Comparison of ENCODE assay signal across 9 cellular contexts in genomic region chr12:100404769-100405407, GRCh38. TPM values are rescaled to one million over a fixed set of nuclear protein-coding genes. Genes with fewer than 3 reads are reported as not detected.
DNase-seq lines count a peak whose midpoint lies in the region; ATAC-seq, FAIRE-seq and TF ChIP-seq lines count a peak whose summit lies in the region.
"Had no signal": no experiment of that assay in that cellular context is flagged by ENCODE, and none has a peak within 500 bp of the region (broad histone marks: within the 10 kb centered on the region; RNA-seq: fewer than 3 reads in every experiment).

No MANE protein-coding gene starts in this region.

- POLR2A ChIA-PET in activated CD4-positive, alpha-beta memory T cell treated with anti-CD3 and anti-CD28 coated beads for 36 hours (lab: Charles Lee) = interaction anchor here (0.6 kb wide), 1 partner anchor 209 kb away, joined by 3 read pairs; no protein-coding TSS in a partner anchor

- H2AFZ ChIP-seq in Loucy (ENCODE audit: low read length) (no peak overlapping the region), keratinocyte (ENCODE audit: control insufficient read depth, low read length) (no peak overlapping the region)

- TF ChIP-seq POLR2A in Peyer's patch (IDR thresholded peaks at IDR 0.05) = no peak

- ATAC-seq in GM19455 (IDR thresholded peaks at IDR 0.05; ENCODE audit: unreplicated experiment) (peak; percentile 81), GM18498 (IDR thresholded peaks at IDR 0.05; ENCODE audit: unreplicated experiment) (no peak)

- no peaks in the 10 kb centered on the region for H3K9me3 Mint-ChIP-seq in activated CD4-positive, alpha-beta memory T cell treated with anti-CD3 and anti-CD28 coated beads for 36 hours
- H3K9me3 Mint-ChIP-seq: natural killer cell had no signal

- H3K79me2 ChIP-seq in Loucy (ENCODE audit: insufficient read depth, low read length) (no peaks in the 10 kb centered on the region), keratinocyte (ENCODE audit: control insufficient read depth, insufficient read depth, low read length) (no peaks in the 10 kb centered on the region)

- DNase-seq in Daoy (ENCODE audit: low read depth) (peak; percentile 62), keratinocyte (ENCODE audit: low read depth, low spot score) (no peak), GM19238 (ENCODE audit: insufficient read length, low spot score) (no peak), Peyer's patch (no peak)
- peak; percentile 51 for DNase-seq in activated CD4-positive, alpha-beta memory T cell treated with anti-CD3 and anti-CD28 coated beads for 36 hours
- DNase-seq: natural killer cell had no signal

- H3K27ac ChIP-seq in keratinocyte (ENCODE audit: control insufficient read depth, insufficient read depth, low read length) (no peak overlapping the region), Peyer's patch (no peak overlapping the region)

- H3K9me3 ChIP-seq in Loucy (ENCODE audit: insufficient read depth, low read depth, low read length) = no peaks in the 10 kb centered on the region
- H3K9me3 ChIP-seq in keratinocyte (ENCODE audit: control insufficient read depth, low read depth, low read length) = no peaks in the 10 kb centered on the region
- no peaks in the 10 kb centered on the region for H3K9me3 ChIP-seq in Peyer's patch

- H3K4me2 ChIP-seq in Loucy (ENCODE audit: low read depth, low read length, poor library complexity, severe bottlenecking) = no peak overlapping the region
- no peak overlapping the region for H3K4me2 ChIP-seq in keratinocyte (ENCODE audit: control insufficient read depth, extremely low read depth, insufficient read depth, low read depth, low read length)

- H3K9ac ChIP-seq in Loucy (ENCODE audit: low read depth, low read length, poor library complexity, severe bottlenecking) = no peak overlapping the region
- H3K9ac ChIP-seq in keratinocyte (ENCODE audit: control insufficient read depth, extremely low read depth, insufficient read depth, low read length) = no peak overlapping the region

- no peak for FAIRE-seq in keratinocyte (lab: Jason Lieb, UNC)

- H4K20me1 ChIP-seq in Loucy (ENCODE audit: insufficient read depth, low read length, poor library complexity, severe bottlenecking) = no peaks in the 10 kb centered on the region
- H4K20me1 ChIP-seq in keratinocyte (ENCODE audit: control insufficient read depth, extremely low read depth, insufficient read depth, low read length) = no peaks in the 10 kb centered on the region

- no peak overlapping the region for H3K27ac Mint-ChIP-seq in activated CD4-positive, alpha-beta memory T cell treated with anti-CD3 and anti-CD28 coated beads for 36 hours
- H3K27ac Mint-ChIP-seq: natural killer cell had no signal

- H3K9me2 ChIP-seq in Loucy (replicated peaks; ENCODE audit: low read depth, low read length) = no peaks in the 10 kb centered on the region

- CTCF ChIA-PET in activated CD4-positive, alpha-beta memory T cell treated with anti-CD3 and anti-CD28 coated beads for 36 hours (lab: Charles Lee) = interaction anchor here (0.6 to 2.1 kb wide), 21 partner anchors 9 to 519 kb away, joined by 3 to 17 read pairs (median 4); partner anchors contain the start of genes DEPDC4 and SCYL2

- no peaks in the 10 kb centered on the region for H3K27me3 ChIP-seq in Loucy (ENCODE audit: insufficient read depth, low read length, poor library complexity, severe bottlenecking)
- no peaks in the 10 kb centered on the region for H3K27me3 ChIP-seq in keratinocyte (ENCODE audit: control insufficient read depth, extremely low read depth, insufficient read depth, low read length)
- no peaks in the 10 kb centered on the region for H3K27me3 ChIP-seq in Peyer's patch

- no peaks in the 10 kb centered on the region for H3K9me1 ChIP-seq in keratinocyte (ENCODE audit: control insufficient read depth, extremely low read depth, insufficient read depth, low read length)

- dilution Hi-C loops in keratinocyte (cut with MboI; ENCODE audit: extremely low pct_ligation_motif_present, low sequenced_read_pairs) = no loop called here

- H3K4me1 ChIP-seq in Loucy (ENCODE audit: insufficient read depth, low read length, poor library complexity, severe bottlenecking) (no peaks in the 10 kb centered on the region), keratinocyte (ENCODE audit: control insufficient read depth, extremely low read depth, insufficient read depth, low read length) (peaks cover 13% of the 10 kb centered on the region), Peyer's patch (peaks cover 0 to 27% (median 0%) of the 10 kb centered on the region in 4 donors)

- peak; percentile 77 for TF ChIP-seq CTCF in Loucy (conservative IDR thresholded peaks at IDR 0.05; ENCODE audit: low read length)
- TF ChIP-seq CTCF in keratinocyte (optimal IDR thresholded peaks at IDR 0.05 in 1 of 3, IDR thresholded peaks at IDR 0.05 in 1 of 3, conservative IDR thresholded peaks at IDR 0.05 in 1 of 3; ENCODE audit: extremely low read depth in 1 of 3, insufficient read depth in 2 of 3, low read length in 3 of 3) = peak; percentile 34 to 59 (median 50)
- TF ChIP-seq CTCF in Peyer's patch (IDR thresholded peaks at IDR 0.05) = peak in 1 of 6 experiments; percentile 8

- no peaks in the 10 kb centered on the region for H3K4me1 Mint-ChIP-seq in activated CD4-positive, alpha-beta memory T cell treated with anti-CD3 and anti-CD28 coated beads for 36 hours (ENCODE audit: low read depth)
- H3K4me1 Mint-ChIP-seq: natural killer cell had no signal

- intact Hi-C loops in activated CD4-positive, alpha-beta memory T cell treated with anti-CD3 and anti-CD28 coated beads for 36 hours (cut with micrococcal nuclease) = loop anchor here (1.0 to 2.0 kb wide), 2 partner anchors 170 to 251 kb away; no protein-coding TSS in a partner anchor

- H3K27me3 Mint-ChIP-seq in activated CD4-positive, alpha-beta memory T cell treated with anti-CD3 and anti-CD28 coated beads for 36 hours = peaks cover 4% of the 10 kb centered on the region

- no peak overlapping the region for H3K4me3 Mint-ChIP-seq in activated CD4-positive, alpha-beta memory T cell treated with anti-CD3 and anti-CD28 coated beads for 36 hours
- H3K4me3 Mint-ChIP-seq: natural killer cell had no signal

- H3F3A ChIP-seq in Loucy (ENCODE audit: low read depth) = no peaks in the 10 kb centered on the region

- H3K36me3 ChIP-seq in Loucy (ENCODE audit: insufficient read depth, low read length) = no peaks in the 10 kb centered on the region
- no peaks in the 10 kb centered on the region for H3K36me3 ChIP-seq in keratinocyte (ENCODE audit: control insufficient read depth in 2 of 2, extremely low read depth in 1 of 2, insufficient read depth in 2 of 2, low read length in 2 of 2)
- H3K36me3 ChIP-seq in Peyer's patch = no peaks in the 10 kb centered on the region

- no peaks in the 10 kb centered on the region for H3K36me3 Mint-ChIP-seq in activated CD4-positive, alpha-beta memory T cell treated with anti-CD3 and anti-CD28 coated beads for 36 hours
- H3K36me3 Mint-ChIP-seq: natural killer cell had no signal

- H3K4me3 ChIP-seq in Loucy (ENCODE audit: low read length, poor library complexity, severe bottlenecking) (no peak overlapping the region), keratinocyte (ENCODE audit: control insufficient read depth in 2 of 3, extremely low read depth in 1 of 3, insufficient read depth in 2 of 3, low read depth in 1 of 3, low read length in 3 of 3) (no peak overlapping the region), Peyer's patch (no peak overlapping the region)

RNA-seq across cellular contexts. Expression of gene SLC17A8, which starts 48.0 kb away (rescaled TPM):
- total RNA-seq in Daoy (2014; rRNA removed; shearing (Covaris generic)) = not detected in 2 replicates
- total RNA-seq in activated CD4-positive, alpha-beta memory T cell treated with anti-CD3 and anti-CD28 coated beads for 36 hours = not detected
- not detected in 3 replicates for polyA plus RNA-seq in keratinocyte
- not detected for polyA plus RNA-seq in keratinocyte (2011; ENCODE audit: low read depth)
- polyA plus RNA-seq in keratinocyte (2011; cell fraction: cytosol; rRNA removed) = not detected in 2 replicates
- not detected in 2 replicates for polyA plus RNA-seq in keratinocyte (2011; cell fraction: nucleus; rRNA removed)
- polyA plus RNA-seq in keratinocyte (2012; ENCODE audit: low replicate concordance) = not detected in 2 replicates
- polyA minus RNA-seq in keratinocyte = not detected in 3 replicates
- polyA minus RNA-seq in keratinocyte (2011; cell fraction: cytosol; rRNA and poly(A)+ RNA removed) = not detected
- not detected in 2 replicates for polyA minus RNA-seq in keratinocyte (2011; cell fraction: nucleus; rRNA and poly(A)+ RNA removed)
- 100 to 1,000 TPM in 1 of 4 donors, 10 to 100 TPM in 2, not detected in 1; 61.9 to 212 (median 83.1) TPM for total RNA-seq in Peyer's patch
- total RNA-seq: natural killer cell had no signal

Comparison
In these comparisons a context has a peak if more than half of its experiments do, and no peak if none do; other contexts are left out.
1. DNase-seq: peak in Daoy (single experiment) and activated CD4-positive, alpha-beta memory T cell treated with anti-CD3 and anti-CD28 coated beads for 36 hours (single experiment); none in keratinocyte (single experiment), GM19238 (single experiment) and Peyer's patch (0 of 3).